In genomic region chr18:36350211-36350610, GRCh38 we compare ENCODE assay signal across 25 cellular contexts. TPM values are rescaled to one million over a fixed set of nuclear protein-coding genes. Genes with fewer than 3 reads are reported as not detected.
DNase-seq lines count a peak whose midpoint lies in the region; ATAC-seq and TF ChIP-seq lines count a peak whose summit lies in the region.
"Had no signal": no experiment of that assay in that cellular context is flagged by ENCODE, and none has a peak within 500 bp of the region (broad histone marks: within the 10 kb centered on the region; RNA-seq: fewer than 3 reads in every experiment).

No MANE protein-coding gene starts in this region.

- no peak overlapping the region for H3K4me3 ChIP-seq in ascending aorta
- no peak overlapping the region for H3K4me3 ChIP-seq in hepatocyte
- H3K4me3 ChIP-seq in psoas muscle, result no peak overlapping the region
- H3K4me3 ChIP-seq: stomach, upper lobe of left lung had no signal

- DNase-seq in Calu3 (no peak), ascending aorta (ENCODE audit: low spot score in 2 of 2) (peak in 1 of 2 donors; percentile 52), hepatocyte (ENCODE audit: low spot score) (no peak), psoas muscle (peak in 1 of 2 donors; percentile 68), NCI-H2107 (lab: John Stamatoyannopoulos, UW) (no peak), GM10266 (ENCODE audit: extremely low spot score) (no peak)
- no peak for DNase-seq in activated CD8-positive, alpha-beta T cell treated with anti-CD3 and anti-CD28 coated beads for 36 hours
- no peak for DNase-seq in effector CD8-positive, alpha-beta T cell (lab: John Stamatoyannopoulos, UW)
- DNase-seq: activated naive CD4-positive, alpha-beta T cell; activated T-cell treated with anti-CD3 and anti-CD28 coated beads, Interleukin-2, amount 50 U/mL, for 72 hours; C1 segment of cervical spinal cord; COR-L47; DND-41; effector CD4-positive, alpha-beta T cell; glutamatergic neuron; GOT3; NCI-H446 treated with DMSO at 0.1 percent for 48 hours; NCI-H82; stomach; upper lobe of left lung; WERI-Rb-1 had no signal

- H3K4me2 ChIP-seq in hepatocyte, result no peak overlapping the region

- H3K27me3 Mint-ChIP-seq in Calu3 (ENCODE audit: unreplicated experiment), result no peaks in the 10 kb centered on the region
- peaks cover 20% of the 10 kb centered on the region for H3K27me3 Mint-ChIP-seq in activated CD8-positive, alpha-beta T cell treated with anti-CD3 and anti-CD28 coated beads for 36 hours
- H3K27me3 Mint-ChIP-seq: brain had no signal

- no peaks in the 10 kb centered on the region for H4K20me1 ChIP-seq in hepatocyte (ENCODE audit: insufficient read depth, poor library complexity, severe bottlenecking)

- CTCF ChIA-PET in Calu3 (lab: Charles Lee), result no interaction called here
- CTCF ChIA-PET in activated CD8-positive, alpha-beta T cell treated with anti-CD3 and anti-CD28 coated beads for 36 hours (lab: Charles Lee), result no interaction called here

- peaks cover 4% of the 10 kb centered on the region for H3K36me3 Mint-ChIP-seq in Calu3 (ENCODE audit: insufficient read depth, unreplicated experiment)
- H3K36me3 Mint-ChIP-seq in activated CD8-positive, alpha-beta T cell treated with anti-CD3 and anti-CD28 coated beads for 36 hours (ENCODE audit: low read depth), result no peaks in the 10 kb centered on the region
- H3K36me3 Mint-ChIP-seq: memory B cell had no signal

- WGBS in hepatocyte (ENCODE audit: low lambda C conversion rate, missing lambda C conversion rate), result 87% methylated on average over 4 of the region's 4 CpGs
- 16 to 35% (median 23%) methylated on average over 4 of the region's 4 CpGs for WGBS in psoas muscle, 3 donors

- H3K9me3 Mint-ChIP-seq in Calu3 (ENCODE audit: low read depth, unreplicated experiment), result no peaks in the 10 kb centered on the region
- H3K9me3 Mint-ChIP-seq in activated CD8-positive, alpha-beta T cell treated with anti-CD3 and anti-CD28 coated beads for 36 hours, result no peaks in the 10 kb centered on the region
- H3K9me3 Mint-ChIP-seq: activated T-cell treated with anti-CD3 and anti-CD28 coated beads, Interleukin-2, amount 50 U/mL, for 72 hours had no signal

- no peaks in the 10 kb centered on the region for H3K36me3 ChIP-seq in ascending aorta
- no peaks in the 10 kb centered on the region for H3K36me3 ChIP-seq in hepatocyte (replicated peaks; ENCODE audit: insufficient read depth, low read depth)
- no peaks in the 10 kb centered on the region for H3K36me3 ChIP-seq in psoas muscle (ENCODE audit: insufficient read depth in 1 of 2, low read depth in 1 of 2)
- H3K36me3 ChIP-seq: neutrophil, stomach, upper lobe of left lung, WERI-Rb-1 had no signal

- H3K9me2 ChIP-seq in hepatocyte (replicated peaks; ENCODE audit: insufficient read depth), result no peaks in the 10 kb centered on the region

- peak overlapping the region; percentile 26 for H3K4me3 Mint-ChIP-seq in Calu3 (ENCODE audit: low read depth, unreplicated experiment)
- no peak overlapping the region for H3K4me3 Mint-ChIP-seq in activated CD8-positive, alpha-beta T cell treated with anti-CD3 and anti-CD28 coated beads for 36 hours
- H3K4me3 Mint-ChIP-seq: activated T-cell treated with anti-CD3 and anti-CD28 coated beads, Interleukin-2, amount 50 U/mL, for 72 hours; brain; memory B cell had no signal

- no TSS peak for BruUV-seq in Calu3 (replicated peaks; lab: Mats Ljungman, UMichigan)

- no peak for TF ChIP-seq CTCF in Calu3 (IDR thresholded peaks at IDR 0.05; ENCODE audit: unreplicated experiment)
- no peak for TF ChIP-seq CTCF in ascending aorta (IDR thresholded peaks at IDR 0.05)
- no peak for TF ChIP-seq CTCF in hepatocyte (IDR thresholded peaks at IDR 0.05; ENCODE audit: poor library complexity)
- no peak for TF ChIP-seq CTCF in psoas muscle (IDR thresholded peaks at IDR 0.05)
- TF ChIP-seq CTCF in activated CD8-positive, alpha-beta T cell treated with anti-CD3 and anti-CD28 coated beads for 36 hours (IDR thresholded peaks at IDR 0.05), result no peak
- no peak for TF ChIP-seq CTCF in GM10266 (IDR thresholded peaks at IDR 0.05; ENCODE audit: control insufficient read depth, insufficient read depth, low read depth, missing control alignments)

- H3K4me1 Mint-ChIP-seq in Calu3 (ENCODE audit: low read depth, unreplicated experiment), result peaks cover 46% of the 10 kb centered on the region
- no peaks in the 10 kb centered on the region for H3K4me1 Mint-ChIP-seq in activated CD8-positive, alpha-beta T cell treated with anti-CD3 and anti-CD28 coated beads for 36 hours (ENCODE audit: low read depth)
- H3K4me1 Mint-ChIP-seq: memory B cell had no signal

- H3K27ac Mint-ChIP-seq in Calu3 (ENCODE audit: unreplicated experiment), result no peak overlapping the region
- H3K27ac Mint-ChIP-seq in activated CD8-positive, alpha-beta T cell treated with anti-CD3 and anti-CD28 coated beads for 36 hours, result no peak overlapping the region
- H3K27ac Mint-ChIP-seq: activated T-cell treated with anti-CD3 and anti-CD28 coated beads, Interleukin-2, amount 50 U/mL, for 72 hours; memory B cell had no signal

- ATAC-seq in psoas muscle, result peak; percentile 63 to 84 (median 81)
- ATAC-seq in activated CD8-positive, alpha-beta T cell treated with anti-CD3 and anti-CD28 coated beads for 36 hours, result no peak
- ATAC-seq: activated T-cell treated with anti-CD3 and anti-CD28 coated beads, Interleukin-2, amount 50 U/mL, for 72 hours had no signal

- H3K79me2 ChIP-seq in hepatocyte, result no peaks in the 10 kb centered on the region

- H3K9me3 ChIP-seq in ascending aorta (no peaks in the 10 kb centered on the region), hepatocyte (ENCODE audit: low read depth) (no peaks in the 10 kb centered on the region), psoas muscle (no peaks in the 10 kb centered on the region)
- H3K9me3 ChIP-seq: neutrophil, upper lobe of left lung had no signal

- H2AFZ ChIP-seq in hepatocyte, result no peak overlapping the region

- intact Hi-C loops in Calu3 (cut with micrococcal nuclease; ENCODE audit: unreplicated experiment) (no loop called here), ascending aorta (cut with DNase I) (loop anchor here (5.0 kb wide), 1 partner anchor 72 kb away; no protein-coding TSS in a partner anchor), psoas muscle (cut with DNase I) (no loop called here)
- intact Hi-C loops in activated CD8-positive, alpha-beta T cell treated with anti-CD3 and anti-CD28 coated beads for 36 hours (cut with micrococcal nuclease), result no loop called here

- H3K27ac ChIP-seq in ascending aorta, result peak overlapping the region; percentile 19 to 44
- H3K27ac ChIP-seq in hepatocyte, result peak overlapping the region; percentile 53
- peak overlapping the region; percentile 83 for H3K27ac ChIP-seq in psoas muscle
- H3K27ac ChIP-seq: neutrophil, stomach, upper lobe of left lung, WERI-Rb-1 had no signal

- no peaks in the 10 kb centered on the region for H3K27me3 ChIP-seq in ascending aorta
- no peaks in the 10 kb centered on the region for H3K27me3 ChIP-seq in hepatocyte
- no peaks in the 10 kb centered on the region for H3K27me3 ChIP-seq in psoas muscle (ENCODE audit: insufficient read depth in 3 of 3, low read length in 2 of 3)
- H3K27me3 ChIP-seq: stomach, upper lobe of left lung had no signal

- peaks cover 0 to 15% of the 10 kb centered on the region in 2 donors for H3K4me1 ChIP-seq in ascending aorta
- peaks cover 7% of the 10 kb centered on the region for H3K4me1 ChIP-seq in hepatocyte (ENCODE audit: insufficient read depth)
- peaks cover 29% of the 10 kb centered on the region for H3K4me1 ChIP-seq in psoas muscle
- H3K4me1 ChIP-seq: stomach, upper lobe of left lung had no signal

- POLR2A ChIA-PET in activated CD8-positive, alpha-beta T cell treated with anti-CD3 and anti-CD28 coated beads for 36 hours (lab: Charles Lee), result no interaction called here

RNA-seq across cellular contexts. Expression of gene FHOD3, which starts 52.7 kb away (rescaled TPM):
- total RNA-seq in Calu3 (2022) (1.4 and 2.9 TPM in 2 replicates), ascending aorta (12.7 TPM), hepatocyte (2.6 and 2.7 TPM in 2 replicates), psoas muscle (10 to 100 TPM; 20.2 to 98.2 (median 33.5) TPM)
- polyA plus RNA-seq in hepatocyte (1.4 and 1.7 TPM in 2 replicates), psoas muscle (10 to 100 TPM in 2 of 3 donors, 1 to 10 TPM in 1; 5.4 to 13.7 (median 10.8) TPM)
- total RNA-seq in activated CD8-positive, alpha-beta T cell treated with anti-CD3 and anti-CD28 coated beads for 36 hours, result not detected
- total RNA-seq: T-helper 2 cell treated with Interferon-gamma antibody and Interleukin-4, amounts not matched to agents 100 ng/mL and 5 ng/mL, for 36 hours had no signal

Comparison
In these comparisons a context has a peak if more than half of its experiments do, and no peak if none do; other contexts are left out.
1. H3K27ac ChIP-seq: peak in every context shown above with its lines; median percentile 83 in psoas muscle; 53 in hepatocyte; 32 in ascending aorta.